In genomic region chr1:41860771-41861170, GRCh38 we compare ENCODE assay signal across 25 cellular contexts. TPM values are rescaled to one million over a fixed set of nuclear protein-coding genes. Genes with fewer than 3 reads are reported as not detected.
DNase-seq lines count a peak whose midpoint lies in the region; ATAC-seq, FAIRE-seq and TF ChIP-seq lines count a peak whose summit lies in the region.
"Had no signal": no experiment of that assay in that cellular context is flagged by ENCODE, and none has a peak within 500 bp of the region (broad histone marks: within the 10 kb centered on the region; RNA-seq: fewer than 3 reads in every experiment).

No MANE protein-coding gene starts in this region.

- DNase-seq in G401 (ENCODE audit: low spot score), result peak; percentile 68
- DNase-seq in PC-3, result no peak
- no peak for DNase-seq in astrocyte (ENCODE audit: low read depth)
- no peak for DNase-seq in urothelium cell line (ENCODE audit: low spot score)
- no peak for DNase-seq in NCI-H1092 (lab: John Stamatoyannopoulos, UW)
- DNase-seq in activated CD8-positive, alpha-beta memory T cell treated with anti-CD3 and anti-CD28 coated beads, Interleukin-2, amount 50 U/mL, for 48 hours, result no peak
- DNase-seq: CD8-positive, alpha-beta memory T cell; DMS79; MM.1S; NCI-H1417 treated with DMSO at 0.1 percent for 48 hours; NCI-H187; NCI-H2081 treated with DMSO at 0.1 percent for 48 hours; NCI-H345; NCI-H510A treated with DMSO at 0.1 percent for 48 hours; SHP77 treated with DMSO at 0.1 percent for 48 hours; SW 1271 had no signal

- H3K4me1 ChIP-seq in PC-3 (ENCODE audit: insufficient read depth, low read length), result peaks cover 88% of the 10 kb centered on the region
- peaks cover 61% of the 10 kb centered on the region for H3K4me1 ChIP-seq in astrocyte (ENCODE audit: insufficient read depth, low read length)

- H3K4me1 Mint-ChIP-seq in astrocyte (ENCODE audit: low read depth, unreplicated experiment), result peaks cover 60% of the 10 kb centered on the region

- FAIRE-seq in astrocyte (lab: Jason Lieb, UNC), result no peak
- peak; percentile 30 for FAIRE-seq in urothelium cell line (lab: Jason Lieb, UNC)
- FAIRE-seq: GM18507, H54, HepG2, K562 had no signal

- H3K4me3 Mint-ChIP-seq in astrocyte (ENCODE audit: unreplicated experiment), result no peak overlapping the region
- H3K4me3 Mint-ChIP-seq: B cell; CD14-positive monocyte; CD8-positive, alpha-beta memory T cell had no signal

- H3K27ac ChIP-seq in PC-3 (ENCODE audit: low read length), result peak overlapping the region; percentile 98
- peak overlapping the region; percentile 96 for H3K27ac ChIP-seq in astrocyte (ENCODE audit: low read depth, low read length)
- H3K27ac ChIP-seq: RWPE1 had no signal

- no peaks in the 10 kb centered on the region for H3K9me2 ChIP-seq in PC-3 (replicated peaks; ENCODE audit: low read length)

- BruUV-seq in PC-3 (replicated peaks; lab: Mats Ljungman, UMichigan), result no TSS peak

- H3K27ac Mint-ChIP-seq in astrocyte (ENCODE audit: unreplicated experiment), result peak overlapping the region; percentile 36
- H3K27ac Mint-ChIP-seq: B cell, CD14-positive monocyte had no signal

- H3K27me3 ChIP-seq in PC-3 (ENCODE audit: low read length) (no peaks in the 10 kb centered on the region), astrocyte (ENCODE audit: insufficient read depth, low read length) (no peaks in the 10 kb centered on the region)

- ATAC-seq in PC-3 (no peak), HG03135 (IDR thresholded peaks at IDR 0.05; ENCODE audit: unreplicated experiment) (no peak)
- ATAC-seq: HepG2, K562 had no signal

- no peaks in the 10 kb centered on the region for H3K36me3 Mint-ChIP-seq in astrocyte (ENCODE audit: low read depth, unreplicated experiment)

- no peaks in the 10 kb centered on the region for H4K20me1 ChIP-seq in PC-3 (ENCODE audit: low read length)
- H4K20me1 ChIP-seq in astrocyte (ENCODE audit: insufficient read depth, low read length), result no peaks in the 10 kb centered on the region

- H3F3A ChIP-seq in PC-3 (ENCODE audit: low read length, unreplicated experiment), result peaks cover 18% of the 10 kb centered on the region

- no peaks in the 10 kb centered on the region for H3K9me3 Mint-ChIP-seq in astrocyte (ENCODE audit: unreplicated experiment)
- H3K9me3 Mint-ChIP-seq: CD8-positive, alpha-beta memory T cell; T-helper 1 cell treated with Interleukin-12 subunit alpha and Interleukin-12 subunit beta and Interleukin-4 antibody, amounts not matched to agents 30 μg/mL and 1 μg/mL, for 36 hours had no signal

- H3K4me3 ChIP-seq in PC-3 (ENCODE audit: low read length) (peak overlapping the region; percentile 60), astrocyte (ENCODE audit: insufficient read depth, low read depth, low read length) (no peak overlapping the region)
- H3K4me3 ChIP-seq: K562 had no signal

- POLR2A ChIA-PET in PC-3 (lab: Charles Lee; ENCODE audit: unreplicated experiment), result interaction anchor here (0.6 kb wide), 1 partner anchor 14 kb away, joined by 3 read pairs; no protein-coding TSS in a partner anchor

- H3K27me3 Mint-ChIP-seq in astrocyte (ENCODE audit: low read depth, unreplicated experiment), result no peaks in the 10 kb centered on the region
- H3K27me3 Mint-ChIP-seq: CD8-positive, alpha-beta memory T cell had no signal

- CTCF ChIA-PET in PC-3 (lab: Charles Lee), result no interaction called here

- H3K79me2 ChIP-seq in PC-3 (ENCODE audit: low read length), result peaks cover 42% of the 10 kb centered on the region
- peaks cover 22% of the 10 kb centered on the region for H3K79me2 ChIP-seq in astrocyte (ENCODE audit: insufficient read depth, low read length)

- H3K36me3 ChIP-seq in PC-3 (ENCODE audit: low read depth, low read length) (0 out of 2 replicates have a peak, but pooled peaks cover 3% of the 10 kb centered on the region), astrocyte (ENCODE audit: insufficient read depth, low read length) (no peaks in the 10 kb centered on the region)

- in situ Hi-C loops in G401 (cut with HindIII; ENCODE audit: low sequenced_read_pairs), result no loop called here

- H3K4me2 ChIP-seq in PC-3 (ENCODE audit: low read length) (peak overlapping the region; percentile 85), astrocyte (ENCODE audit: low read length) (no peak overlapping the region)

- no peak for TF ChIP-seq CTCF in PC-3 (conservative IDR thresholded peaks at IDR 0.05; ENCODE audit: low read depth, low read length)
- no peak for TF ChIP-seq CTCF in astrocyte (IDR thresholded peaks at IDR 0.05; ENCODE audit: insufficient read depth, low read depth, low read length)

- H3K9ac ChIP-seq in PC-3 (ENCODE audit: low read length), result peak overlapping the region; percentile 87
- H3K9ac ChIP-seq in astrocyte (ENCODE audit: low read length), result peak overlapping the region; percentile 83

- H3K9me3 ChIP-seq in PC-3 (ENCODE audit: low read length), result no peaks in the 10 kb centered on the region
- H3K9me3 ChIP-seq in astrocyte (ENCODE audit: insufficient read depth, low read depth, low read length), result no peaks in the 10 kb centered on the region

- intact Hi-C loops in PC-3 (cut with micrococcal nuclease), result loop anchor here (5.0 kb wide), 3 partner anchors 42 to 177 kb away; partner anchors contain the start of gene HIVEP3

- H2AFZ ChIP-seq in PC-3 (ENCODE audit: low read length) (no peak overlapping the region), astrocyte (ENCODE audit: low read depth, low read length) (no peak overlapping the region)

RNA-seq across cellular contexts. Expression of gene HIVEP3, which starts 58.0 kb away (rescaled TPM):
- total RNA-seq in G401 (2014; rRNA removed; shearing (Covaris generic)), result not detected in 2 replicates
- total RNA-seq in PC-3 (2014; rRNA removed) (8.4 and 9.8 TPM in 2 replicates), astrocyte (8.9 and 9.4 TPM in 2 replicates)
- total RNA-seq: HepG2 had no signal
